ENCODE assay signal across 10 cellular contexts in the genomic region with DNA sequence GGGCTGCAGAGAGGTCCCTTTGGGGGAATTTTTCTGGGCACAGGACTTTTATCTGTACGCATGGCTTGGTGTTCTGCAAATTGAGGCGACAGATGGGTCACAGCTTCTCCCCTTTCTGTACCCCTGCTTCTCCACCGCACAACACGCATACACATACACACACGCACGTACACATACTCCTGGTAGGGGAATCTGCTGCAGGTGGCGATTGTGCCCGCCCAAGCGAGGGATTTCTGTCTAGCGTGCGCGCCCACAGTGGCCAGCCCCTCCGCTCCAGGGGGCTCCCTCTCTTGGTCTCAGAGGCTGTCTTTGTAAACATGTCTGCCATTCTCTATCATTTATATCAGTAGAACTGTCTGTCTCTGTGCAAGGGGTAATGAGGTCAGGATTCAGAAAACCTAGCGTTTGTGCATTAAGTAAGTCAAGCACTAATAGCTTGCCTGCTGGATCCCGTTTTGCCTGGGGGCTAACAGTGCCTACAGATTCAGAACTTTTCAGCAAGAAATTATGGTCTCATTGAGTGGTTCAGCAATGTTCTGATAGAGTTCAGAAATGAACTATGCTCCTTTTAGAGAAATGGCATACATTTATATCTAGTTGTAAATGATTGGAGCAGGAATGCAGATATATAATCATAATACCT. TPM values are rescaled to one million over a fixed set of nuclear protein-coding genes. Genes with fewer than 3 reads are reported as not detected.
DNase-seq lines count a peak whose midpoint lies in the region; ATAC-seq and TF ChIP-seq lines count a peak whose summit lies in the region.
"Had no signal": no experiment of that assay in that cellular context is flagged by ENCODE, and none has a peak within 500 bp of the region (broad histone marks: within the 10 kb centered on the region; RNA-seq: fewer than 3 reads in every experiment).

No MANE protein-coding gene starts in this region.

- H3K4me3 ChIP-seq in fibroblast of the aortic adventitia (ENCODE audit: low read depth, low read length), result peak overlapping the region; percentile 53
- peak overlapping the region; percentile 57 to 82 for H3K4me3 ChIP-seq in neuronal stem cell (ENCODE audit: low read length in 2 of 2)
- H3K4me3 ChIP-seq in foreskin fibroblast (ENCODE audit: low read depth in 1 of 2, low read length in 2 of 2), result no peak overlapping the region

- WGBS in neuronal stem cell (ENCODE audit: extremely low coverage in 2 of 2, insufficient read length in 2 of 2, insufficient replicate concordance in 1 of 2), 2 donors, result no CpG with 5 or more reads among the region's 15 CpGs

- H3K4me3 Mint-ChIP-seq in Calu3 (ENCODE audit: low read depth, unreplicated experiment), result peak overlapping the region; percentile 71
- H3K4me3 Mint-ChIP-seq in activated CD8-positive, alpha-beta T cell treated with anti-CD3 and anti-CD28 coated beads for 36 hours, result no peak overlapping the region
- H3K4me3 Mint-ChIP-seq: activated naive CD8-positive, alpha-beta T cell treated with anti-CD3 and anti-CD28 coated beads, Interleukin-2, amount 50 U/mL, for 24 hours had no signal

- H3K4me1 ChIP-seq in neuronal stem cell (ENCODE audit: control insufficient read depth in 2 of 2, insufficient read depth in 1 of 2, low read depth in 1 of 2, low read length in 2 of 2), result peaks cover 2 to 6% of the 10 kb centered on the region in 2 donors

- H3K4ac ChIP-seq in neuronal stem cell (ENCODE audit: low read length), result no peak overlapping the region

- H3K23ac ChIP-seq in neuronal stem cell (ENCODE audit: low read depth, low read length, poor library complexity), result peak overlapping the region; percentile 81

- peak overlapping the region; percentile 91 for H3K4me2 ChIP-seq in neuronal stem cell (ENCODE audit: insufficient read depth, low read length, poor library complexity, severe bottlenecking)

- no peak overlapping the region for H2BK12ac ChIP-seq in neuronal stem cell (ENCODE audit: low read length)

- peaks cover 9% of the 10 kb centered on the region for H3K36me3 Mint-ChIP-seq in Calu3 (ENCODE audit: insufficient read depth, unreplicated experiment)
- peaks cover 1% of the 10 kb centered on the region for H3K36me3 Mint-ChIP-seq in activated CD8-positive, alpha-beta T cell treated with anti-CD3 and anti-CD28 coated beads for 36 hours (ENCODE audit: low read depth)

- DNase-seq in Calu3 (no peak), NCI-H69 (lab: John Stamatoyannopoulos, UW) (peak; percentile 91), fibroblast of the aortic adventitia (ENCODE audit: low read depth) (no peak), neuronal stem cell (ENCODE audit: low spot score) (no peak), COLO829 (ENCODE audit: low spot score) (no peak), foreskin fibroblast (no peak), activated T-cell treated with anti-CD3 and anti-CD28 coated beads for 4 hours (no peak)
- no peak for DNase-seq in activated CD8-positive, alpha-beta T cell treated with anti-CD3 and anti-CD28 coated beads for 36 hours

- no peak overlapping the region for H4K91ac ChIP-seq in neuronal stem cell (ENCODE audit: low read depth, low read length, poor library complexity)

- H2BK5ac ChIP-seq in neuronal stem cell (ENCODE audit: low read length), result no peak overlapping the region

- no peaks in the 10 kb centered on the region for H3K9me3 Mint-ChIP-seq in Calu3 (ENCODE audit: low read depth, unreplicated experiment)
- no peaks in the 10 kb centered on the region for H3K9me3 Mint-ChIP-seq in activated CD8-positive, alpha-beta T cell treated with anti-CD3 and anti-CD28 coated beads for 36 hours
- H3K9me3 Mint-ChIP-seq: activated naive CD8-positive, alpha-beta T cell treated with anti-CD3 and anti-CD28 coated beads, Interleukin-2, amount 50 U/mL, for 24 hours had no signal

- no peaks in the 10 kb centered on the region for H3K36me3 ChIP-seq in neuronal stem cell (replicated peaks in 1 of 2; ENCODE audit: control insufficient read depth in 2 of 2, insufficient read depth in 2 of 2, low read length in 2 of 2)

- H4K8ac ChIP-seq in neuronal stem cell (ENCODE audit: low read depth, low read length), result no peak overlapping the region

- no peak overlapping the region for H2AK5ac ChIP-seq in neuronal stem cell (ENCODE audit: low read depth, low read length)

- TF ChIP-seq CTCF in Calu3 (IDR thresholded peaks at IDR 0.05; ENCODE audit: unreplicated experiment) (no peak), fibroblast of the aortic adventitia (IDR thresholded peaks at IDR 0.05; ENCODE audit: insufficient read depth, low read length) (no peak), foreskin fibroblast (IDR thresholded peaks at IDR 0.05; ENCODE audit: low read depth, low read length) (no peak)
- TF ChIP-seq CTCF in activated CD8-positive, alpha-beta T cell treated with anti-CD3 and anti-CD28 coated beads for 36 hours (IDR thresholded peaks at IDR 0.05), result no peak

- peak overlapping the region; percentile 97 for H2AFZ ChIP-seq in neuronal stem cell (ENCODE audit: low read length)

- H3K4me1 Mint-ChIP-seq in Calu3 (ENCODE audit: low read depth, unreplicated experiment), result peaks cover 8% of the 10 kb centered on the region
- H3K4me1 Mint-ChIP-seq in activated CD8-positive, alpha-beta T cell treated with anti-CD3 and anti-CD28 coated beads for 36 hours (ENCODE audit: low read depth), result no peaks in the 10 kb centered on the region

- no peak overlapping the region for H2BK120ac ChIP-seq in neuronal stem cell (ENCODE audit: low read depth, low read length)

- peaks cover 0 to 36% (median 8%) of the 10 kb centered on the region in 3 experiments for H3K27me3 ChIP-seq in neuronal stem cell (ENCODE audit: control insufficient read depth in 3 of 3, insufficient read depth in 3 of 3, low read depth in 1 of 3, low read length in 3 of 3)

- POLR2A ChIA-PET in activated CD8-positive, alpha-beta T cell treated with anti-CD3 and anti-CD28 coated beads for 36 hours (lab: Charles Lee), result no interaction called here

- CTCF ChIA-PET in Calu3 (lab: Charles Lee), result no interaction called here
- CTCF ChIA-PET in activated CD8-positive, alpha-beta T cell treated with anti-CD3 and anti-CD28 coated beads for 36 hours (lab: Charles Lee), result no interaction called here

- BruUV-seq in Calu3 (replicated peaks; lab: Mats Ljungman, UMichigan), result no TSS peak

- H3K9me3 ChIP-seq in neuronal stem cell (replicated peaks in 1 of 2; ENCODE audit: control insufficient read depth in 2 of 2, insufficient read depth in 1 of 2, low read depth in 1 of 2, low read length in 2 of 2), result no peaks in the 10 kb centered on the region

- ATAC-seq in activated CD8-positive, alpha-beta T cell treated with anti-CD3 and anti-CD28 coated beads for 36 hours, result no peak
- ATAC-seq: activated naive CD8-positive, alpha-beta T cell treated with anti-CD3 and anti-CD28 coated beads, Interleukin-2, amount 50 U/mL, for 24 hours had no signal

- H3K27ac Mint-ChIP-seq in Calu3 (ENCODE audit: unreplicated experiment), result no peak overlapping the region
- H3K27ac Mint-ChIP-seq in activated CD8-positive, alpha-beta T cell treated with anti-CD3 and anti-CD28 coated beads for 36 hours, result no peak overlapping the region
- H3K27ac Mint-ChIP-seq: activated naive CD8-positive, alpha-beta T cell treated with anti-CD3 and anti-CD28 coated beads, Interleukin-2, amount 50 U/mL, for 24 hours had no signal

- no peak overlapping the region for H3K14ac ChIP-seq in neuronal stem cell (ENCODE audit: low read length)

- intact Hi-C loops in Calu3 (cut with micrococcal nuclease; ENCODE audit: unreplicated experiment), result loop anchor here (10.0 kb wide), 1 partner anchor 571 kb away; no protein-coding TSS in a partner anchor
- intact Hi-C loops in activated CD8-positive, alpha-beta T cell treated with anti-CD3 and anti-CD28 coated beads for 36 hours (cut with micrococcal nuclease), result no loop called here

- peak overlapping the region; percentile 92 for H3K18ac ChIP-seq in neuronal stem cell (ENCODE audit: low read length)

- peak overlapping the region; percentile 83 for H3K9ac ChIP-seq in neuronal stem cell (ENCODE audit: low read depth, low read length, poor library complexity)

- H3K27ac ChIP-seq in neuronal stem cell (replicated peaks; ENCODE audit: low read length), result peak overlapping the region; percentile 57

- peaks cover 16% of the 10 kb centered on the region for H3K27me3 Mint-ChIP-seq in Calu3 (ENCODE audit: unreplicated experiment)
- peaks cover 27% of the 10 kb centered on the region for H3K27me3 Mint-ChIP-seq in activated CD8-positive, alpha-beta T cell treated with anti-CD3 and anti-CD28 coated beads for 36 hours

- no peaks in the 10 kb centered on the region for H3K79me1 ChIP-seq in neuronal stem cell (ENCODE audit: low read depth, low read length)

- H2BK15ac ChIP-seq in neuronal stem cell (ENCODE audit: low read length), result peak overlapping the region; percentile 63

RNA-seq across cellular contexts. Expression of gene GRID2, which starts 2.2 kb away (rescaled TPM):
- total RNA-seq in Calu3 (2022), result not detected in 2 replicates
- total RNA-seq in fibroblast of the aortic adventitia (ENCODE audit: low replicate concordance), result 0.25 and 0.63 TPM in 2 replicates
- 0.47 TPM for polyA plus RNA-seq in neuronal stem cell (2013, experiment 1 of 2)
- 0.43 TPM for polyA plus RNA-seq in neuronal stem cell (2013, experiment 2 of 2)
- not detected for total RNA-seq in activated CD8-positive, alpha-beta T cell treated with anti-CD3 and anti-CD28 coated beads for 36 hours
- total RNA-seq: OCI-LY7 had no signal

Comparison
In these comparisons a context has a peak if more than half of its experiments do, and no peak if none do; other contexts are left out.
1. H3K4me3 ChIP-seq: peak in fibroblast of the aortic adventitia (single experiment) and neuronal stem cell (2 of 2); none in foreskin fibroblast (0 of 2).